In genomic region chr1:244388961-244389360, GRCh38 we compare ENCODE assay signal across 28 cellular contexts.
DNase-seq lines count a peak whose midpoint lies in the region; ATAC-seq and TF ChIP-seq lines count a peak whose summit lies in the region.
"Had no signal": no experiment of that assay in that cellular context is flagged by ENCODE, and none has a peak within 500 bp of the region (broad histone marks: within the 10 kb centered on the region; RNA-seq: fewer than 3 reads in every experiment).

No MANE protein-coding gene starts in this region.

- H3K9ac ChIP-seq in skeletal muscle satellite cell (ENCODE audit: low read depth, low read length): peak overlapping the region; percentile 40

- H3K27ac ChIP-seq in SJSA1: peak overlapping the region; percentile 58
- H3K27ac ChIP-seq: breast epithelium, heart right ventricle, left ventricle myocardium inferior, tibial artery, WERI-Rb-1 had no signal

- no peaks in the 10 kb centered on the region; the same call in 1 of the 2 replicates for H3K27me3 Mint-ChIP-seq in HFFc6 (ENCODE audit: insufficient read depth)
- H3K27me3 Mint-ChIP-seq: IgD-negative memory B cell; stimulated activated naive B cell treated with anti-CD40 and anti-IgM and Interleukin-4, amounts not matched to agents 10 μg/mL and 1 μg/mL and 100 μg/mL, for 72 hours had no signal

- DNase-seq in HFFc6 (no peak), SJSA1 (ENCODE audit: low read depth in 1 of 2, low spot score in 2 of 2) (peak in 1 of 2 experiments; percentile 39), fibroblast of villous mesenchyme (ENCODE audit: low read depth) (peak; percentile 79), GM19238 (ENCODE audit: insufficient read length, low spot score) (no peak), germinal center (ENCODE audit: low spot score) (no peak), 8988T (no peak)
- DNase-seq: activated CD8-positive, alpha-beta memory T cell treated with anti-CD3 and anti-CD28 coated beads, Interleukin-2, amount 50 U/mL, for 4 hours; activated naive CD8-positive, alpha-beta T cell treated with anti-CD3 and anti-CD28 coated beads, Interleukin-2, amount 10 ng/mL, durations not matched to agents 7 days and 5 days; DMS79; effector memory CD4-positive, alpha-beta T cell; H9; heart right ventricle; immature natural killer cell; left ventricle myocardium inferior; NCI-H2171 treated with DMSO at 0.1 percent for 48 hours; NCI-H526; nephron progenitor cell; posterior cingulate gyrus; sigmoid colon; stimulated activated CD4-positive, alpha-beta T cell treated with anti-CD3 and anti-CD28 coated beads, Interleukin-1b, Interleukin-23, amount 100 ng/mL, for 48 hours; stimulated activated naive B cell treated with anti-CD40 and anti-IgM and Interleukin-4, amounts not matched to agents 10 μg/mL and 1 μg/mL and 100 μg/mL, for 72 hours; tibial artery; WERI-Rb-1 had no signal

- peak overlapping the region; percentile 57 for H3K27ac Mint-ChIP-seq in HFFc6
- H3K27ac Mint-ChIP-seq: activated naive CD8-positive, alpha-beta T cell treated with anti-CD3 and anti-CD28 coated beads, Interleukin-2, amount 10 ng/mL, durations not matched to agents 7 days and 5 days; activated T-helper 2 cell treated with anti-CD3 and anti-CD28 coated beads, Interferon-gamma antibody, Interleukin-2, Interleukin-4, amounts not matched to agents 10 μg/mL and 5 μg/mL and 100 μg/mL, durations not matched to agents 14 hours and 24 hours and 36 hours; H9; IgD-negative memory B cell; immature natural killer cell; nephron progenitor cell; stimulated activated naive B cell treated with anti-CD40 and anti-IgM and Interleukin-4, amounts not matched to agents 10 μg/mL and 1 μg/mL and 100 μg/mL, for 72 hours had no signal

- H3K27me3 ChIP-seq in SJSA1 (replicated peaks) (no peaks in the 10 kb centered on the region), skeletal muscle satellite cell (ENCODE audit: control insufficient read depth, insufficient read depth, low read length) (no peaks in the 10 kb centered on the region)
- H3K27me3 ChIP-seq: breast epithelium, heart right ventricle, sigmoid colon, tibial artery had no signal

- peak overlapping the region; percentile 80 for H3K4me2 ChIP-seq in skeletal muscle satellite cell (ENCODE audit: low read length)

- no peaks in the 10 kb centered on the region for H3K9me3 Mint-ChIP-seq in HFFc6
- H3K9me3 Mint-ChIP-seq: activated T-helper 2 cell treated with anti-CD3 and anti-CD28 coated beads, Interferon-gamma antibody, Interleukin-2, Interleukin-4, amounts not matched to agents 10 μg/mL and 5 μg/mL and 100 μg/mL, durations not matched to agents 14 hours and 24 hours and 36 hours; H9; immature natural killer cell; nephron progenitor cell had no signal

- peak overlapping the region; percentile 18 for H3K4me3 ChIP-seq in SJSA1
- H3K4me3 ChIP-seq in fibroblast of villous mesenchyme (ENCODE audit: low read depth, low read length): peak overlapping the region; percentile 33
- peak overlapping the region; percentile 25 for H3K4me3 ChIP-seq in skeletal muscle satellite cell (ENCODE audit: low read length)
- H3K4me3 ChIP-seq: breast epithelium, heart right ventricle, left ventricle myocardium inferior, sigmoid colon had no signal

- TF ChIP-seq CTCF in HFFc6 (IDR thresholded peaks at IDR 0.05) (no peak), fibroblast of villous mesenchyme (IDR thresholded peaks at IDR 0.05; ENCODE audit: insufficient read depth, low read depth, low read length) (no peak)

- no peaks in the 10 kb centered on the region for H3K9me3 ChIP-seq in SJSA1 (replicated peaks)
- no peaks in the 10 kb centered on the region for H3K9me3 ChIP-seq in skeletal muscle satellite cell (replicated peaks; ENCODE audit: low read length)
- H3K9me3 ChIP-seq: breast epithelium, heart right ventricle, left ventricle myocardium inferior, sigmoid colon, tibial artery had no signal

- peaks cover 31% of the 10 kb centered on the region for H3K4me1 Mint-ChIP-seq in HFFc6 (ENCODE audit: low read depth)
- H3K4me1 Mint-ChIP-seq: immature natural killer cell had no signal

- no peaks in the 10 kb centered on the region for H3K36me3 ChIP-seq in SJSA1
- no peaks in the 10 kb centered on the region for H3K36me3 ChIP-seq in skeletal muscle satellite cell (ENCODE audit: insufficient read depth, low read length)
- H3K36me3 ChIP-seq: breast epithelium, heart right ventricle, left ventricle myocardium inferior, sigmoid colon, tibial artery, WERI-Rb-1 had no signal

- H3K4me1 ChIP-seq in SJSA1 (replicated peaks): peaks cover 16% of the 10 kb centered on the region
- peaks cover 6% of the 10 kb centered on the region for H3K4me1 ChIP-seq in skeletal muscle satellite cell (ENCODE audit: control insufficient read depth, insufficient read depth, low read length)
- H3K4me1 ChIP-seq: breast epithelium, heart right ventricle, left ventricle myocardium inferior had no signal

- H3K4me3 Mint-ChIP-seq in HFFc6: peak overlapping the region; percentile 68
- H3K4me3 Mint-ChIP-seq: activated naive CD8-positive, alpha-beta T cell treated with anti-CD3 and anti-CD28 coated beads, Interleukin-2, amount 10 ng/mL, durations not matched to agents 7 days and 5 days; H9; IgD-negative memory B cell; immature natural killer cell; nephron progenitor cell; stimulated activated naive B cell treated with anti-CD40 and anti-IgM and Interleukin-4, amounts not matched to agents 10 μg/mL and 1 μg/mL and 100 μg/mL, for 72 hours had no signal

- no peak for ATAC-seq in GM21367 (IDR thresholded peaks at IDR 0.05; ENCODE audit: unreplicated experiment)
- ATAC-seq: heart right ventricle; stimulated activated naive B cell treated with anti-CD40 and anti-IgM and Interleukin-4, amounts not matched to agents 10 μg/mL and 1 μg/mL and 100 μg/mL, for 72 hours had no signal

- H3K36me3 Mint-ChIP-seq in HFFc6 (ENCODE audit: low read depth): peaks cover 4% of the 10 kb centered on the region
